ENCODE assay signal across 13 cellular contexts in genomic region chr6:1598433-1598832, GRCh38. TPM values are rescaled to one million over a fixed set of nuclear protein-coding genes. Genes with fewer than 3 reads are reported as not detected.
DNase-seq lines count a peak whose midpoint lies in the region; ATAC-seq and TF ChIP-seq lines count a peak whose summit lies in the region.
"Had no signal": no experiment of that assay in that cellular context is flagged by ENCODE, and none has a peak within 500 bp of the region (broad histone marks: within the 10 kb centered on the region; RNA-seq: fewer than 3 reads in every experiment).

No MANE protein-coding gene starts in this region.

- H2BK20ac ChIP-seq in IMR-90 (ENCODE audit: low read depth, low read length) = no peak overlapping the region

- no peak overlapping the region for H2BK15ac ChIP-seq in IMR-90 (ENCODE audit: low read depth, low read length)

- H3K4me3 Mint-ChIP-seq in activated CD4-positive, alpha-beta memory T cell treated with anti-CD3 and anti-CD28 coated beads for 36 hours = no peak overlapping the region
- H3K4me3 Mint-ChIP-seq: CD4-positive, alpha-beta memory T cell had no signal

- H2AFZ ChIP-seq in IMR-90 (replicated peaks; ENCODE audit: low read length, poor library complexity) (no peak overlapping the region), osteoblast (ENCODE audit: low read length) (no peak overlapping the region), SK-N-SH (ENCODE audit: low read depth) (no peak overlapping the region)
- H2AFZ ChIP-seq: GM23248 had no signal

- no peak for TF ChIP-seq CTCF in IMR-90 (conservative IDR thresholded peaks at IDR 0.05; ENCODE audit: low read depth, low read length)
- no peak for TF ChIP-seq CTCF in coronary artery (IDR thresholded peaks at IDR 0.05)
- no peak for TF ChIP-seq CTCF in osteoblast (IDR thresholded peaks at IDR 0.05; ENCODE audit: extremely low read depth, low read depth, low read length)
- TF ChIP-seq CTCF in SK-N-SH (IDR thresholded peaks at IDR 0.05) = no peak

- peaks cover 73% of the 10 kb centered on the region for H3K27me3 Mint-ChIP-seq in activated CD4-positive, alpha-beta memory T cell treated with anti-CD3 and anti-CD28 coated beads for 36 hours

- no peak overlapping the region for H3K56ac ChIP-seq in IMR-90 (ENCODE audit: extremely low read depth, insufficient read depth, low read length)

- H2AK9ac ChIP-seq in IMR-90 (replicated peaks; ENCODE audit: low read depth, low read length, poor library complexity) = no peak overlapping the region

- in situ Hi-C loops in IMR-90 (cut with MboI; ENCODE audit: low sequenced_read_pairs) = loop anchor here (10.0 kb wide), 2 partner anchors 506 to 1156 kb away; partner anchors contain the start of gene MYLK4

- no peak overlapping the region for H2BK5ac ChIP-seq in IMR-90 (ENCODE audit: low read depth, low read length, poor library complexity, severe bottlenecking)

- H3K79me1 ChIP-seq in IMR-90 (ENCODE audit: low read depth in 1 of 2, low read length in 2 of 2) = no peaks in the 10 kb centered on the region

- ATAC-seq in IMR-90 (ENCODE audit: low read depth) = no peak

- H3K4me3 ChIP-seq in IMR-90 (ENCODE audit: insufficient read depth, low read depth, low read length) = no peak overlapping the region
- no peak overlapping the region for H3K4me3 ChIP-seq in coronary artery
- no peak overlapping the region for H3K4me3 ChIP-seq in osteoblast (ENCODE audit: insufficient read depth, low read length)
- H3K4me3 ChIP-seq in SK-N-SH (ENCODE audit: low read depth in 2 of 2, low read length in 1 of 2) = no peak overlapping the region
- H3K4me3 ChIP-seq: GM23248 had no signal

- no peak overlapping the region for H4K8ac ChIP-seq in IMR-90 (ENCODE audit: low read depth in 2 of 2, low read length in 2 of 2)

- H3K4me1 ChIP-seq in IMR-90 (ENCODE audit: control insufficient read depth, insufficient read depth, low read length) (peaks cover 11% of the 10 kb centered on the region), osteoblast (ENCODE audit: insufficient read depth, low read length) (peaks cover 6% of the 10 kb centered on the region), SK-N-SH (ENCODE audit: control insufficient read depth in 1 of 2, insufficient read depth in 2 of 2, low read depth in 1 of 2, low read length in 1 of 2) (peaks cover 0 to 13% of the 10 kb centered on the region in 2 experiments; a peak in 1 of 4 replicates)

- 82% methylated on average over 3 of the region's 10 CpGs; no CpG with 5 or more reads in 1 of the 2 experiments for WGBS in IMR-90 (ENCODE audit: extremely low coverage in 2 of 2, insufficient read length in 1 of 2), 2 experiments
- 88% methylated on average over 8 of the region's 10 CpGs for WGBS in SK-N-SH (ENCODE audit: low lambda C conversion rate)

- 0 out of 2 replicates have a peak overlapping the region, but pooled peaks have one; percentile 40 for H3K4ac ChIP-seq in IMR-90 (ENCODE audit: low read depth, low read length)

- dilution Hi-C loops in IMR-90 (cut with HindIII; ENCODE audit: low sequenced_read_pairs, unreplicated experiment) = no loop called here

- H3K9me3 ChIP-seq in IMR-90 (ENCODE audit: control insufficient read depth, insufficient read depth, low read length) = no peaks in the 10 kb centered on the region
- no peaks in the 10 kb centered on the region for H3K9me3 ChIP-seq in osteoblast (ENCODE audit: low read depth, low read length)
- H3K9me3 ChIP-seq in SK-N-SH = no peaks in the 10 kb centered on the region

- H3K27ac Mint-ChIP-seq in activated CD4-positive, alpha-beta memory T cell treated with anti-CD3 and anti-CD28 coated beads for 36 hours = no peak overlapping the region
- H3K27ac Mint-ChIP-seq: CD4-positive, alpha-beta memory T cell had no signal

- no peaks in the 10 kb centered on the region for H3K9me3 Mint-ChIP-seq in activated CD4-positive, alpha-beta memory T cell treated with anti-CD3 and anti-CD28 coated beads for 36 hours

- POLR2A ChIA-PET in IMR-90 (lab: Charles Lee; ENCODE audit: unreplicated experiment) (interaction anchor here (0.5 kb wide), 1 partner anchor 840 kb away, joined by 3 read pairs; no protein-coding TSS in a partner anchor), SK-N-SH (lab: Yijun Ruan, JAX) (no interaction called here)
- POLR2A ChIA-PET in activated CD4-positive, alpha-beta memory T cell treated with anti-CD3 and anti-CD28 coated beads for 36 hours (lab: Charles Lee) = no interaction called here

- no TSS peak for BruUV-seq in IMR-90 (replicated peaks; lab: Mats Ljungman, UMichigan)

- intact Hi-C loops in IMR-90 (cut with micrococcal nuclease) = loop anchor here (5.0 kb wide), 1 partner anchor 1389 kb away; no protein-coding TSS in a partner anchor
- intact Hi-C loops in activated CD4-positive, alpha-beta memory T cell treated with anti-CD3 and anti-CD28 coated beads for 36 hours (cut with micrococcal nuclease) = loop anchor here (5.0 kb wide), 1 partner anchor 1154 kb away; the partner anchor contains the start of gene MYLK4

- no peaks in the 10 kb centered on the region for H3F3A ChIP-seq in SK-N-SH (replicated peaks; ENCODE audit: insufficient read depth)

- H4K91ac ChIP-seq in IMR-90 (ENCODE audit: insufficient read depth, low read depth, low read length) = no peak overlapping the region

- H3K9ac ChIP-seq in IMR-90 (ENCODE audit: low read depth, low read length) (no peak overlapping the region), SK-N-SH (no peak overlapping the region)
- H3K9ac ChIP-seq: GM23248 had no signal

- TF ChIP-seq POLR2A in IMR-90 (IDR thresholded peaks at IDR 0.05; ENCODE audit: low read depth, low read length) = no peak

- H3K4me2 ChIP-seq in IMR-90 (ENCODE audit: low read depth, low read length) = no peak overlapping the region; the same call in 1 of the 2 replicates
- H3K4me2 ChIP-seq in osteoblast (ENCODE audit: insufficient read depth, low read length) = no peak overlapping the region
- no peak overlapping the region for H3K4me2 ChIP-seq in SK-N-SH

- H3K9me2 ChIP-seq in SK-N-SH = no peaks in the 10 kb centered on the region

- H4K20me1 ChIP-seq in IMR-90 (ENCODE audit: insufficient read depth, low read length) (no peaks in the 10 kb centered on the region), osteoblast (ENCODE audit: insufficient read depth, low read length) (no peaks in the 10 kb centered on the region), SK-N-SH (ENCODE audit: insufficient read depth) (no peaks in the 10 kb centered on the region)

- H3K27me3 ChIP-seq in IMR-90 (ENCODE audit: control insufficient read depth, insufficient read depth, low read length) (peaks cover 16% of the 10 kb centered on the region), osteoblast (ENCODE audit: insufficient read depth, low read length) (peaks cover 20% of the 10 kb centered on the region), SK-N-SH (ENCODE audit: insufficient read depth) (peaks cover 26% of the 10 kb centered on the region)

- no peaks in the 10 kb centered on the region for H3K36me3 Mint-ChIP-seq in activated CD4-positive, alpha-beta memory T cell treated with anti-CD3 and anti-CD28 coated beads for 36 hours
- H3K36me3 Mint-ChIP-seq: CD4-positive, alpha-beta memory T cell had no signal

- no peak overlapping the region for H2BK120ac ChIP-seq in IMR-90 (ENCODE audit: low read depth, low read length)

- H3K4me1 Mint-ChIP-seq in activated CD4-positive, alpha-beta memory T cell treated with anti-CD3 and anti-CD28 coated beads for 36 hours (ENCODE audit: low read depth) = peaks cover 4% of the 10 kb centered on the region

- no peaks in the 10 kb centered on the region for H3K79me2 ChIP-seq in osteoblast (ENCODE audit: insufficient read depth, low read length)
- no peaks in the 10 kb centered on the region for H3K79me2 ChIP-seq in SK-N-SH (ENCODE audit: insufficient read depth)

- H3K23ac ChIP-seq in IMR-90 (ENCODE audit: low read depth, low read length) = no peak overlapping the region

- H4K5ac ChIP-seq in IMR-90 (ENCODE audit: low read depth, low read length) = no peak overlapping the region

- DNase-seq in IMR-90 (no peak), coronary artery (ENCODE audit: low spot score) (peak; percentile 65), osteoblast (ENCODE audit: insufficient read length, low spot score, missing footprints) (peak; percentile 79), SK-N-SH (no peak), superior temporal gyrus (ENCODE audit: extremely low spot score) (no peak)
- no peak for DNase-seq in activated CD4-positive, alpha-beta memory T cell treated with anti-CD3 and anti-CD28 coated beads for 36 hours
- DNase-seq: C1 segment of cervical spinal cord; CD4-positive, alpha-beta memory T cell; COR-L47; DMS153; DND-41 had no signal

- CTCF ChIA-PET in IMR-90 (lab: Yijun Ruan, JAX) = interaction anchor here (1.2 to 1.4 kb wide), 2 partner anchors 506 to 1036 kb away, joined by 4 to 5 read pairs; no protein-coding TSS in a partner anchor
- CTCF ChIA-PET in activated CD4-positive, alpha-beta memory T cell treated with anti-CD3 and anti-CD28 coated beads for 36 hours (lab: Charles Lee) = interaction anchor here (0.6 to 5.3 kb wide), 11 partner anchors 9 to 1860 kb away, joined by 3 to 68 read pairs (median 10); partner anchors contain the start of gene MYLK4
- CTCF ChIA-PET in SK-N-SH (lab: Yijun Ruan, JAX) = interaction anchor here (0.8 to 7.3 kb wide), 9 partner anchors 89 to 1140 kb away, joined by 3 to 95 read pairs (median 4); no protein-coding TSS in a partner anchor

- no peak overlapping the region for H2AK5ac ChIP-seq in IMR-90 (ENCODE audit: low read depth, low read length)

- no peak for TF ChIP-seq RAD21 in IMR-90 (IDR thresholded peaks at IDR 0.05; ENCODE audit: low read length)
- no peak for TF ChIP-seq RAD21 in SK-N-SH (IDR thresholded peaks at IDR 0.05; ENCODE audit: low read length)

- no peak overlapping the region for H3K18ac ChIP-seq in IMR-90 (ENCODE audit: low read depth, low read length)

- H3K27ac ChIP-seq in IMR-90 (ENCODE audit: insufficient read depth, low read length) = no peak overlapping the region
- H3K27ac ChIP-seq in coronary artery = no peak overlapping the region
- H3K27ac ChIP-seq in osteoblast (ENCODE audit: low read depth, low read length) = no peak overlapping the region
- no peak overlapping the region for H3K27ac ChIP-seq in SK-N-SH (ENCODE audit: low read depth in 2 of 2, low read length in 1 of 2)
- H3K27ac ChIP-seq: GM23248 had no signal

- TF ChIP-seq EP300 in SK-N-SH (IDR thresholded peaks at IDR 0.05; ENCODE audit: borderline replicate concordance in 1 of 2, low read depth in 1 of 2, low read length in 1 of 2) = no peak

- no peaks in the 10 kb centered on the region for H3K9me1 ChIP-seq in IMR-90 (ENCODE audit: insufficient read depth, low read length)

- H3K14ac ChIP-seq in IMR-90 (replicated peaks; ENCODE audit: low read depth, low read length) = no peak overlapping the region

- H3K36me3 ChIP-seq in IMR-90 (ENCODE audit: control insufficient read depth, insufficient read depth, low read length) (no peaks in the 10 kb centered on the region), osteoblast (ENCODE audit: insufficient read depth, low read length) (no peaks in the 10 kb centered on the region), SK-N-SH (replicated peaks in 1 of 2; ENCODE audit: control insufficient read depth in 1 of 2, insufficient read depth in 2 of 2, low read length in 1 of 2) (no peaks in the 10 kb centered on the region)

RNA-seq across cellular contexts. Expression of gene FOXC1, which starts 11.3 kb away (rescaled TPM):
- total RNA-seq in IMR-90 (2012; rRNA removed) (1.3 and 1.9 TPM in 2 replicates), osteoblast (39.4 and 41.0 TPM in 2 replicates)
- polyA plus RNA-seq in IMR-90 (2012; rRNA removed) (4.0 and 4.7 TPM in 2 replicates), SK-N-SH (2012; rRNA removed) (3.6 and 4.3 TPM in 2 replicates)
- polyA plus RNA-seq in IMR-90 (2012; cell fraction: cytosol; rRNA removed) = 3.4 and 6.3 TPM in 2 replicates
- 6.5 and 7.2 TPM in 2 replicates for polyA plus RNA-seq in IMR-90 (2012; cell fraction: nucleus; rRNA removed; ENCODE audit: low replicate concordance)
- total RNA-seq in activated CD4-positive, alpha-beta memory T cell treated with anti-CD3 and anti-CD28 coated beads for 36 hours = under 1 TPM; 0.05 to 0.07 TPM
- 4.3 TPM in 2 replicates for polyA plus RNA-seq in SK-N-SH (2012; cell fraction: cytosol; rRNA removed)
- 5.0 and 5.6 TPM in 2 replicates for polyA plus RNA-seq in SK-N-SH (2012; cell fraction: nucleus; rRNA removed)
- total RNA-seq: CD4-positive, alpha-beta memory T cell had no signal
- polyA plus RNA-seq: CD4-positive, alpha-beta memory T cell; H1 had no signal

Comparison
In these comparisons a context has a peak if more than half of its experiments do, and no peak if none do; other contexts are left out.
1. DNase-seq: peak in coronary artery (single experiment) and osteoblast (single experiment); none in IMR-90 (single experiment), activated CD4-positive, alpha-beta memory T cell treated with anti-CD3 and anti-CD28 coated beads for 36 hours (single experiment), SK-N-SH (single experiment) and superior temporal gyrus (single experiment).
2. RNA of gene FOXC1, which starts 11.3 kb away (total RNA-seq): 39.4 to 41.0 TPM in osteoblast; 1.3 to 1.9 TPM in IMR-90 and 0.05 to 0.07 TPM in activated CD4-positive, alpha-beta memory T cell treated with anti-CD3 and anti-CD28 coated beads for 36 hours; every median in the first group is over 10 times any median in the second.